24 cellular contexts compared by ENCODE assay signal in the genomic region with DNA sequence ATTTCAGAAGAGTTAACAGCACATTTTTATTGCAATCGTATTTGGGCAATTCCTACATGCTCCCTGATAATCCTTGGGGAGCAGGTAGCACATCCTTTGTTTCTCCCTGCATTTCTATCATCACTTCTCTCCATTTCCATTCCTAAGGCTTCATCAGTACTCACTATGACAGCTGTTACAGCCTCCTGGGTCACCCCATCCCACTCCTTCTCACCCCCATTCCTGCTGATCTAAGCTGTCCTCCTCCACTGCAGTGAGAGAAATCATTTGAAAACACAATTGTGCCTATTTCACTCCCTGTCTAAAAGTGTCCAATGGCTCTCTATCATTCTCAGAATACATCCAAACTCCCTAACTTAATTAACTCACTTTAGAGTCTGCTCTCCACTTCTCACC. TPM values are rescaled to one million over a fixed set of nuclear protein-coding genes. Genes with fewer than 3 reads are reported as not detected.
"Had no signal": no experiment of that assay in that cellular context is flagged by ENCODE, and none has a peak within 500 bp of the region (broad histone marks: within the 10 kb centered on the region; RNA-seq: fewer than 3 reads in every experiment).

No MANE protein-coding gene starts in this region.

- H3K27ac ChIP-seq: SJSA1, SK-N-MC had no signal

- DNase-seq: Kasumi-1, KG1, MM.1S, NCI-H1105 treated with DMSO at 0.1 percent for 48 hours, NCI-H1436, NCI-H187, NCI-H2029, NCI-H2081 treated with DMSO at 0.1 percent for 48 hours, NCI-H2171, NCI-H226, NCI-H446, NCI-H510A, NCI-H524 treated with DMSO at 0.1 percent for 48 hours, NCI-H69, NCI-H774, Right ventricle myocardium superior, RPMI8226, SIG-M5 had no signal

- H3K4me3 ChIP-seq: SJSA1, SK-N-MC had no signal

- H3K27me3 ChIP-seq: SJSA1 had no signal

- FAIRE-seq: RCC 7860 had no signal

- H3K9me3 ChIP-seq: SJSA1 had no signal

- H3K36me3 ChIP-seq: SJSA1 had no signal

- H3K4me1 ChIP-seq: SJSA1 had no signal

RNA-seq across cellular contexts. Expression of a gene that starts 17.0 kb away (rescaled TPM):
- total RNA-seq: SJSA1 had no signal

RNA-seq across cellular contexts. Expression of a gene that starts 18.4 kb away (rescaled TPM):
- total RNA-seq: HT-29; M059J; Right ventricle myocardium superior; SJSA1; T-helper 1 cell treated with Interleukin-12 subunit alpha and Interleukin-12 subunit beta and Interleukin-4 antibody, amounts not matched to agents 30 ng/mL and 1 ng/mL, for 36 hours had no signal

RNA-seq across cellular contexts. Expression of a gene that starts 45.2 kb away (rescaled TPM):
- total RNA-seq: HT-29 had no signal
